10 cellular contexts compared by ENCODE assay signal in genomic region chr7:46291601-46292150, GRCh38.
A peak's percentile ranks its signal among the peaks of the same experiment; 100 is the strongest.
DNase-seq lines count a peak whose midpoint lies in the region; ATAC-seq and TF ChIP-seq lines count a peak whose summit lies in the region.
"Had no signal": no experiment of that assay in that cellular context is flagged by ENCODE, and none has a peak within 500 bp of the region (broad histone marks: within the 10 kb centered on the region; RNA-seq: fewer than 3 reads in every experiment).

No MANE protein-coding gene starts in this region.

- ATAC-seq in Right ventricle myocardium inferior: peak; percentile 75
- no peak for ATAC-seq in activated CD8-positive, alpha-beta memory T cell treated with anti-CD3 and anti-CD28 coated beads, Interleukin-2, amount 10 ng/mL, durations not matched to agents 7 days and 5 days

- no peaks in the 10 kb centered on the region for H3K9me3 Mint-ChIP-seq in activated CD8-positive, alpha-beta memory T cell treated with anti-CD3 and anti-CD28 coated beads, Interleukin-2, amount 10 ng/mL, durations not matched to agents 7 days and 5 days (ENCODE audit: low read depth)
- H3K9me3 Mint-ChIP-seq: T-helper 1 cell treated with Interleukin-12 subunit alpha and Interleukin-12 subunit beta and Interleukin-4 antibody, amounts not matched to agents 30 μg/mL and 1 μg/mL, for 36 hours had no signal

- intact Hi-C loops in Right ventricle myocardium inferior (cut with DNase I): no loop called here
- intact Hi-C loops in cardiac septum (cut with DNase I): no loop called here

- no peak for TF ChIP-seq CTCF in fibroblast of villous mesenchyme (IDR thresholded peaks at IDR 0.05; ENCODE audit: insufficient read depth, low read depth, low read length)

- no peak overlapping the region for H3K4me3 Mint-ChIP-seq in activated CD8-positive, alpha-beta memory T cell treated with anti-CD3 and anti-CD28 coated beads, Interleukin-2, amount 10 ng/mL, durations not matched to agents 7 days and 5 days
- H3K4me3 Mint-ChIP-seq: T-helper 1 cell treated with Interleukin-12 subunit alpha and Interleukin-12 subunit beta and Interleukin-4 antibody, amounts not matched to agents 30 μg/mL and 1 μg/mL, for 36 hours had no signal

- H3K27ac Mint-ChIP-seq in activated CD8-positive, alpha-beta memory T cell treated with anti-CD3 and anti-CD28 coated beads, Interleukin-2, amount 10 ng/mL, durations not matched to agents 7 days and 5 days: no peak overlapping the region
- H3K27ac Mint-ChIP-seq: T-helper 1 cell treated with Interleukin-12 subunit alpha and Interleukin-12 subunit beta and Interleukin-4 antibody, amounts not matched to agents 30 μg/mL and 1 μg/mL, for 36 hours had no signal

- H3K4me1 Mint-ChIP-seq in activated CD8-positive, alpha-beta memory T cell treated with anti-CD3 and anti-CD28 coated beads, Interleukin-2, amount 10 ng/mL, durations not matched to agents 7 days and 5 days: no peaks in the 10 kb centered on the region

- H3K36me3 Mint-ChIP-seq in activated CD8-positive, alpha-beta memory T cell treated with anti-CD3 and anti-CD28 coated beads, Interleukin-2, amount 10 ng/mL, durations not matched to agents 7 days and 5 days: no peaks in the 10 kb centered on the region

- no peak for DNase-seq in Right ventricle myocardium inferior (ENCODE audit: missing footprints)
- no peak for DNase-seq in cardiac septum (ENCODE audit: low spot score)
- peak; percentile 96 for DNase-seq in LHCN-M2 (ENCODE audit: low read depth)
- DNase-seq in fibroblast of villous mesenchyme (ENCODE audit: low read depth): peak; percentile 45
- no peak for DNase-seq in NCI-H748 (lab: John Stamatoyannopoulos, UW; ENCODE audit: unreplicated experiment)
- no peak for DNase-seq in activated T-cell treated with anti-CD3 and anti-CD28 coated beads, Interleukin-2, amount 50 U/mL, for 1 hour
- no peak for DNase-seq in HUDEP-2 (lab: John Stamatoyannopoulos, UW; ENCODE audit: unreplicated experiment in 76 of 76)
- DNase-seq in activated CD8-positive, alpha-beta memory T cell treated with anti-CD3 and anti-CD28 coated beads, Interleukin-2, amount 10 ng/mL, durations not matched to agents 7 days and 5 days: no peak
- DNase-seq: dermis blood vessel endothelial cell had no signal

- H3K27me3 Mint-ChIP-seq in activated CD8-positive, alpha-beta memory T cell treated with anti-CD3 and anti-CD28 coated beads, Interleukin-2, amount 10 ng/mL, durations not matched to agents 7 days and 5 days: no peaks in the 10 kb centered on the region

- no peak overlapping the region for H3K4me3 ChIP-seq in fibroblast of villous mesenchyme (ENCODE audit: low read depth, low read length)

- CTCF ChIA-PET in activated CD8-positive, alpha-beta memory T cell treated with anti-CD3 and anti-CD28 coated beads, Interleukin-2, amount 10 ng/mL, durations not matched to agents 7 days and 5 days (lab: Charles Lee): no interaction called here

Comparison
In these comparisons a context has a peak if more than half of its experiments do, and no peak if none do; other contexts are left out.
1. DNase-seq: peak in LHCN-M2 (single experiment) and fibroblast of villous mesenchyme (single experiment); none in Right ventricle myocardium inferior (single experiment), cardiac septum (single experiment), NCI-H748 (single experiment), activated T-cell treated with anti-CD3 and anti-CD28 coated beads, Interleukin-2, amount 50 U/mL, for 1 hour (single experiment), HUDEP-2 (0 of 76) and activated CD8-positive, alpha-beta memory T cell treated with anti-CD3 and anti-CD28 coated beads, Interleukin-2, amount 10 ng/mL, durations not matched to agents 7 days and 5 days (single experiment).